In the genomic region with DNA sequence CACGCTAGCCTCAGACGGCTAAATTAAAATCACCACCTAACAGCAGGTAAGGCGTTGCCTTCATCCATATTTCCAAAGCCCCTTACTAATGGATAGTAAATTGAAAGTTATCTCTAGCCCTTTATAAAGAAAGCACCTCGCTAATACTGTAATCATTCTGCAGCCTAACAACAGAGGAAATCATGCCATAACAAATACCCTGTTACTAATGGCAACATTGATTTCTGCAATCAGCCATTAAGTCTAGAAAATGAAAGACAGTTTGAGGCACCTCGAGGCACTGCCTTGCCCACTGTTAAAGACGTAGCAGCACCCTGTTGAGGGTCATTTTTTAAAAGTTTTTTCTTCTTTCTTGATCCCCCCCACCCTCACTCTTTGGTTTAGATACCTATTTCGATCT, we compare ENCODE assay signal across 1 cellular context.
TF ChIP-seq lines count a peak whose summit lies in the region.

No MANE protein-coding gene starts in this region.

TF ChIP-seq in GM23338, 12 proteins besides CTCF, POLR2A, EP300 and RAD21 (continued from another document):
- TF ChIP-seq, protein P1, sequence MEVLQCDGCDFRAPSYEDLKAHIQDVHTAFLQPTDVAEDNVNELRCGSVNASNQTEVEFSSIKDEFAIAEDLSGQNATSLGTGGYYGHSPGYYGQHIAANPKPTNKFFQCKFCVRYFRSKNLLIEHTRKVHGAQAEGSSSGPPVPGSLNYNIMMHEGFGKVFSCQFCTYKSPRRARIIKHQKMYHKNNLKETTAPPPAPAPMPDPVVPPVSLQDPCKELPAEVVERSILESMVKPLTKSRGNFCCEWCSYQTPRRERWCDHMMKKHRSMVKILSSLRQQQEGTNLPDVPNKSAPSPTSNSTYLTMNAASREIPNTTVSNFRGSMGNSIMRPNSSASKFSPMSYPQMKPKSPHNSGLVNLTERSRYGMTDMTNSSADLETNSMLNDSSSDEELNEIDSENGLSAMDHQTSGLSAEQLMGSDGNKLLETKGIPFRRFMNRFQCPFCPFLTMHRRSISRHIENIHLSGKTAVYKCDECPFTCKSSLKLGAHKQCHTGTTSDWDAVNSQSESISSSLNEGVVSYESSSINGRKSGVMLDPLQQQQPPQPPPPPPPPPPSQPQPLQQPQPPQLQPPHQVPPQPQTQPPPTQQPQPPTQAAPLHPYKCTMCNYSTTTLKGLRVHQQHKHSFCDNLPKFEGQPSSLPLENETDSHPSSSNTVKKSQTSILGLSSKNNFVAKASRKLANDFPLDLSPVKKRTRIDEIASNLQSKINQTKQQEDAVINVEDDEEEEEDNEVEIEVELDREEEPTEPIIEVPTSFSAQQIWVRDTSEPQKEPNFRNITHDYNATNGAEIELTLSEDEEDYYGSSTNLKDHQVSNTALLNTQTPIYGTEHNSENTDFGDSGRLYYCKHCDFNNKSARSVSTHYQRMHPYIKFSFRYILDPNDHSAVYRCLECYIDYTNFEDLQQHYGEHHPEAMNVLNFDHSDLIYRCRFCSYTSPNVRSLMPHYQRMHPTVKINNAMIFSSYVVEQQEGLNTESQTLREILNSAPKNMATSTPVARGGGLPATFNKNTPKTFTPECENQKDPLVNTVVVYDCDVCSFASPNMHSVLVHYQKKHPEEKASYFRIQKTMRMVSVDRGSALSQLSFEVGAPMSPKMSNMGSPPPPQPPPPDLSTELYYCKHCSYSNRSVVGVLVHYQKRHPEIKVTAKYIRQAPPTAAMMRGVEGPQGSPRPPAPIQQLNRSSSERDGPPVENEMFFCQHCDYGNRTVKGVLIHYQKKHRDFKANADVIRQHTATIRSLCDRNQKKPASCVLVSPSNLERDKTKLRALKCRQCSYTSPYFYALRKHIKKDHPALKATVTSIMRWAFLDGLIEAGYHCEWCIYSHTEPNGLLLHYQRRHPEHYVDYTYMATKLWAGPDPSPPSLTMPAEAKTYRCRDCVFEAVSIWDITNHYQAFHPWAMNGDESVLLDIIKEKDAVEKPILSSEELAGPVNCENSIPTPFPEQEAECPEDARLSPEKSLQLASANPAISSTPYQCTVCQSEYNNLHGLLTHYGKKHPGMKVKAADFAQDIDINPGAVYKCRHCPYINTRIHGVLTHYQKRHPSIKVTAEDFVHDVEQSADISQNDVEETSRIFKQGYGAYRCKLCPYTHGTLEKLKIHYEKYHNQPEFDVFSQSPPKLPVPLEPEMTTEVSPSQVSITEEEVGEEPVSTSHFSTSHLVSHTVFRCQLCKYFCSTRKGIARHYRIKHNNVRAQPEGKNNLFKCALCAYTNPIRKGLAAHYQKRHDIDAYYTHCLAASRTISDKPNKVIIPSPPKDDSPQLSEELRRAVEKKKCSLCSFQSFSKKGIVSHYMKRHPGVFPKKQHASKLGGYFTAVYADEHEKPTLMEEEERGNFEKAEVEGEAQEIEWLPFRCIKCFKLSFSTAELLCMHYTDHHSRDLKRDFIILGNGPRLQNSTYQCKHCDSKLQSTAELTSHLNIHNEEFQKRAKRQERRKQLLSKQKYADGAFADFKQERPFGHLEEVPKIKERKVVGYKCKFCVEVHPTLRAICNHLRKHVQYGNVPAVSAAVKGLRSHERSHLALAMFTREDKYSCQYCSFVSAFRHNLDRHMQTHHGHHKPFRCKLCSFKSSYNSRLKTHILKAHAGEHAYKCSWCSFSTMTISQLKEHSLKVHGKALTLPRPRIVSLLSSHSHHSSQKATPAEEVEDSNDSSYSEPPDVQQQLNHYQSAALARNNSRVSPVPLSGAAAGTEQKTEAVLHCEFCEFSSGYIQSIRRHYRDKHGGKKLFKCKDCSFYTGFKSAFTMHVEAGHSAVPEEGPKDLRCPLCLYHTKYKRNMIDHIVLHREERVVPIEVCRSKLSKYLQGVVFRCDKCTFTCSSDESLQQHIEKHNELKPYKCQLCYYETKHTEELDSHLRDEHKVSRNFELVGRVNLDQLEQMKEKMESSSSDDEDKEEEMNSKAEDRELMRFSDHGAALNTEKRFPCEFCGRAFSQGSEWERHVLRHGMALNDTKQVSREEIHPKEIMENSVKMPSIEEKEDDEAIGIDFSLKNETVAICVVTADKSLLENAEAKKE (CRISPR knock-in tag; IDR thresholded peaks at IDR 0.05) = no peak
- TF ChIP-seq EZH2 (IDR thresholded peaks at IDR 0.05; ENCODE audit: low read depth, unreplicated experiment) (no peak), STAT1 (IDR thresholded peaks at IDR 0.05; ENCODE audit: unreplicated experiment) (no peak), EZH2phosphoT487 (IDR thresholded peaks at IDR 0.05; ENCODE audit: unreplicated experiment) (no peak)
